Comparison of ENCODE assay signal across 2 cellular contexts in genomic region chr5:79042188-79042587, GRCh38.
A peak's percentile ranks its signal among the peaks of the same experiment; 100 is the strongest.
TF ChIP-seq lines count a peak whose summit lies in the region.

No MANE protein-coding gene starts in this region.

TF ChIP-seq in HepG2, 621 proteins besides CTCF, POLR2A, EP300 and RAD21:
- TF ChIP-seq GLMP (CRISPR knock-in tag; IDR thresholded peaks at IDR 0.05; ENCODE audit: borderline replicate concordance) (no peak), ZHX1 (CRISPR knock-in tag; IDR thresholded peaks at IDR 0.05; ENCODE audit: low read depth) (no peak), TFDP2 (CRISPR knock-in tag; IDR thresholded peaks at IDR 0.05) (no peak), MAFK (conservative IDR thresholded peaks at IDR 0.05 in 1 of 2, IDR thresholded peaks at IDR 0.05 in 1 of 2; ENCODE audit: low read length in 2 of 2) (peak; percentile 56 to 75), MAFF (IDR thresholded peaks at IDR 0.05; ENCODE audit: low read depth, low read length) (peak; percentile 42), ZNF512 (CRISPR knock-in tag; IDR thresholded peaks at IDR 0.05) (no peak), CHD2 (IDR thresholded peaks at IDR 0.05; ENCODE audit: low read depth, low read length) (no peak)
TF ChIP-seq in HepG2: peak in this region for 2.

TF ChIP-seq in K562, 482 proteins besides CTCF, POLR2A, EP300 and RAD21:
- TF ChIP-seq KDM1A (IDR thresholded peaks at IDR 0.05) (no peak), NFIX (CRISPR knock-in tag; IDR thresholded peaks at IDR 0.05; ENCODE audit: low read depth) (no peak), ZNF316 (IDR thresholded peaks at IDR 0.05) (peak; percentile 24; the same call in 1 of the 2 replicates), GTF2B (IDR thresholded peaks at IDR 0.05; ENCODE audit: extremely low read depth, insufficient read length) (no peak), ZNF263 (CRISPR knock-in tag; IDR thresholded peaks at IDR 0.05; ENCODE audit: borderline replicate concordance) (no peak), U2AF1 (optimal IDR thresholded peaks at IDR 0.05; ENCODE audit: low read depth, low read length) (no peak), ZNF217 (CRISPR knock-in tag; IDR thresholded peaks at IDR 0.05) (no peak), PBX2 (CRISPR knock-in tag; IDR thresholded peaks at IDR 0.05; ENCODE audit: low read depth) (no peak), PBX2 (tag; conservative IDR thresholded peaks at IDR 0.05; ENCODE audit: low read depth) (no peak), POLR2H (tag; IDR thresholded peaks at IDR 0.05; ENCODE audit: low read depth) (no peak)
